Comparison of ENCODE assay signal across 23 cellular contexts in the genomic region with DNA sequence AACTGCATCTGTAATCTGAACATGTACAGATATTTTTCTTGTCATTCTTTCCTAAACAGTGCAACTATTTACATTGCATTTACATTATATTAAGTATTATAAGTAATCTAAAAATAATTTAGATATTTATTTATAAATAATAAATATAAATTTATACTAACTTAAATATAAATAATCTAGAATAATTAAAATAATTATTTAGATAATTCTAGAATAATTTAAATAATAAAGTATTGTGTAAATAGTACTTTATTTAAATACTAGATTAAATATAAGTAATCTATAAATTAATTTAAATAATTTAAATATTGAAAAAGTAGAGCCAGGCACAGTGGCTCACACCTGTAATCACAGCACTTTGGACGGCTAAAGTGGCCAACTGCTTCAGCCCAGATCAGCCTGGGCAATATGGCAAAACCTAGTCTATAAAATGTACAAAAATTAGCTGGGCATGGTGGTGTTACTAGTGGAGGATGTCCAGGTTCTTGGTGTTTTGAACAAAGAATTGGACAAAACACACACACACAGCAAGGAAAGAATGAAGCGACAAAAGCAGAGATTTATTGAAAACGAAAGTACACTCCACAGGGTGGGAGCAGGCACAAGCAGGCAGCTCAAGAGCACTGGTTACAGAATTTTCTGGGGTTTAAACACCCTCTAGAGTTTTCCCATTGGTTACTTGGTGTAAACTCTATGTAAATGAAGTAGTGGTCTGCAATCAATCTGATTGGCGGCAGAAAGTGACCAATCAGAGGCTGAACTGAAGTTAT.
"Had no signal": no experiment of that assay in that cellular context is flagged by ENCODE, and none has a peak within 500 bp of the region (broad histone marks: within the 10 kb centered on the region; RNA-seq: fewer than 3 reads in every experiment).

No MANE protein-coding gene starts in this region.

- H3K9me3 ChIP-seq: breast epithelium, gastrocnemius medialis, neutrophil, thoracic aorta, uterus had no signal

- ATAC-seq: activated CD4-positive, alpha-beta T cell treated with anti-CD3 and anti-CD28 coated beads for 36 hours; activated T-cell treated with anti-CD3 and anti-CD28 coated beads, Interleukin-2, amount 50 U/mL, for 4 hours; gastrocnemius medialis; left colon; sciatic nerve; stimulated activated effector memory CD8-positive, alpha-beta T cell treated with anti-CD3 and anti-CD28 coated beads, Interleukin-12 subunit alpha, Interleukin-12 subunit beta, amount 100 ng/mL, for 72 hours had no signal

- H3K4me3 ChIP-seq: breast epithelium, gastrocnemius medialis, skin epidermis, thoracic aorta, uterus had no signal

- H3K4me1 ChIP-seq: breast epithelium, gastrocnemius medialis, uterus had no signal

- H3K27ac ChIP-seq: breast epithelium, gastrocnemius medialis, neutrophil, skin epidermis, thoracic aorta, uterus had no signal

- FAIRE-seq: keratinocyte had no signal

- DNase-seq: activated CD4-positive, alpha-beta T cell treated with anti-CD3 and anti-CD28 coated beads for 36 hours; activated CD4-positive, alpha-beta T cell treated with anti-CD3 and anti-CD28 coated beads, Interleukin-2, amount 50 U/mL, for 48 hours; activated CD4-positive, CD25-positive, alpha-beta regulatory T cell; activated gamma-delta T cell treated with Interleukin-2 at 50 U/mL for 16 hours; activated naive CD4-positive, alpha-beta T cell treated with anti-CD3 and anti-CD28 coated beads, Interleukin-2, amount 50 U/mL, for 16 hours; activated T-cell treated with anti-CD3 and anti-CD28 coated beads, Interleukin-2, amount 50 U/mL, for 4 hours; dermis blood vessel endothelial cell; effector CD4-positive, alpha-beta T cell; gastrocnemius medialis; head of caudate nucleus; hippocampal formation; left colon; mammary epithelial cell; stimulated activated CD4-positive, alpha-beta T cell treated with anti-CD3 and anti-CD28 coated beads, Interleukin-4, amount 100 ng/mL, for 24 hours; T-helper 2 cell; uterus had no signal
